Comparison of ENCODE assay signal across 11 cellular contexts in genomic region chr3:38150780-38151528, GRCh38. TPM values are rescaled to one million over a fixed set of nuclear protein-coding genes. Genes with fewer than 3 reads are reported as not detected.
DNase-seq lines count a peak whose midpoint lies in the region; ATAC-seq, FAIRE-seq and TF ChIP-seq lines count a peak whose summit lies in the region.
"Had no signal": no experiment of that assay in that cellular context is flagged by ENCODE, and none has a peak within 500 bp of the region (broad histone marks: within the 10 kb centered on the region; RNA-seq: fewer than 3 reads in every experiment).

No MANE protein-coding gene starts in this region.

- H3K4me3 Mint-ChIP-seq in Calu3 (ENCODE audit: low read depth, unreplicated experiment), result no peak overlapping the region
- peak overlapping the region; percentile 53 for H3K4me3 Mint-ChIP-seq in natural killer cell treated with Interleukin-12 subunit alpha and Interleukin-12 subunit beta and Interleukin-15 and Interleukin-18, amount 100 ng/mL, for 72 hours

- no peak for FAIRE-seq in bronchial epithelial cell (lab: Jason Lieb, UNC)

- no peaks in the 10 kb centered on the region for H3K79me2 ChIP-seq in Loucy (ENCODE audit: insufficient read depth, low read length)

- ATAC-seq in natural killer cell treated with Interleukin-12 subunit alpha and Interleukin-12 subunit beta and Interleukin-15 and Interleukin-18, amount 100 ng/mL, for 72 hours, result no peak
- no peak for ATAC-seq in HG02981 (IDR thresholded peaks at IDR 0.05; ENCODE audit: unreplicated experiment)

- DNase-seq in Calu3 (no peak), bronchial epithelial cell (ENCODE audit: low read depth) (no peak), retina (no peak), hippocampal formation (lab: John Stamatoyannopoulos, UW) (no peak), hepatic stellate cell (ENCODE audit: low spot score) (no peak)
- no peak for DNase-seq in natural killer cell treated with Interleukin-12 subunit alpha and Interleukin-12 subunit beta and Interleukin-15 and Interleukin-18, amount 100 ng/mL, for 72 hours (ENCODE audit: low spot score)
- DNase-seq: activated CD4-positive, alpha-beta T cell treated with anti-CD3 and anti-CD28 coated beads for 4 hours; NCI-H187; stimulated activated naive CD4-positive, alpha-beta T cell treated with Interleukin-2 at 50 U/mL for 16 hours had no signal

- CTCF ChIA-PET in Calu3 (lab: Charles Lee), result interaction anchor here (1.8 kb wide), 1 partner anchor 14 kb away, joined by 17 read pairs; the partner anchor contains the start of gene OXSR1

- no peaks in the 10 kb centered on the region for H3K9me2 ChIP-seq in Loucy (replicated peaks; ENCODE audit: low read depth, low read length)

- no peak overlapping the region for H3K4me2 ChIP-seq in Loucy (ENCODE audit: low read depth, low read length, poor library complexity, severe bottlenecking)

- H3K36me3 ChIP-seq in Loucy (ENCODE audit: insufficient read depth, low read length) (no peaks in the 10 kb centered on the region), bronchial epithelial cell (ENCODE audit: control insufficient read depth, insufficient read depth, low read length) (no peaks in the 10 kb centered on the region)

- H3K4me1 ChIP-seq in Loucy (ENCODE audit: insufficient read depth, low read length, poor library complexity, severe bottlenecking), result peaks cover 9% of the 10 kb centered on the region

- no peak overlapping the region for H2AFZ ChIP-seq in Loucy (ENCODE audit: low read length)

- peaks cover 10% of the 10 kb centered on the region; the same call in 1 of the 2 replicates for H3K9me3 ChIP-seq in Loucy (ENCODE audit: insufficient read depth, low read depth, low read length)

- intact Hi-C loops in Calu3 (cut with micrococcal nuclease; ENCODE audit: unreplicated experiment), result no loop called here

- H3K4me3 ChIP-seq in Loucy (ENCODE audit: low read length, poor library complexity, severe bottlenecking), result no peak overlapping the region
- no peak overlapping the region for H3K4me3 ChIP-seq in bronchial epithelial cell (ENCODE audit: low read depth, low read length)

- H4K20me1 ChIP-seq in Loucy (ENCODE audit: insufficient read depth, low read length, poor library complexity, severe bottlenecking), result no peaks in the 10 kb centered on the region

- H3K9me3 Mint-ChIP-seq in Calu3 (ENCODE audit: low read depth, unreplicated experiment), result peaks cover 8% of the 10 kb centered on the region
- H3K9me3 Mint-ChIP-seq in natural killer cell treated with Interleukin-12 subunit alpha and Interleukin-12 subunit beta and Interleukin-15 and Interleukin-18, amount 100 ng/mL, for 72 hours, result peaks cover 6% of the 10 kb centered on the region

- H3K27ac Mint-ChIP-seq in Calu3 (ENCODE audit: unreplicated experiment), result peak overlapping the region; percentile 91
- H3K27ac Mint-ChIP-seq in natural killer cell treated with Interleukin-12 subunit alpha and Interleukin-12 subunit beta and Interleukin-15 and Interleukin-18, amount 100 ng/mL, for 72 hours, result peak overlapping the region; percentile 80 to 83

- no peaks in the 10 kb centered on the region for H3K27me3 Mint-ChIP-seq in Calu3 (ENCODE audit: unreplicated experiment)
- no peaks in the 10 kb centered on the region for H3K27me3 Mint-ChIP-seq in natural killer cell treated with Interleukin-12 subunit alpha and Interleukin-12 subunit beta and Interleukin-15 and Interleukin-18, amount 100 ng/mL, for 72 hours

- H3K4me1 Mint-ChIP-seq in Calu3 (ENCODE audit: low read depth, unreplicated experiment), result peaks cover 30% of the 10 kb centered on the region
- peaks cover 34 to 37% of the 10 kb centered on the region in 2 donors for H3K4me1 Mint-ChIP-seq in natural killer cell treated with Interleukin-12 subunit alpha and Interleukin-12 subunit beta and Interleukin-15 and Interleukin-18, amount 100 ng/mL, for 72 hours (ENCODE audit: low read depth in 2 of 2)

- no TSS peak for BruUV-seq in Calu3 (replicated peaks; lab: Mats Ljungman, UMichigan)

- H3K27me3 ChIP-seq in Loucy (ENCODE audit: insufficient read depth, low read length, poor library complexity, severe bottlenecking), result no peaks in the 10 kb centered on the region
- H3K27me3 ChIP-seq in bronchial epithelial cell (ENCODE audit: control insufficient read depth, insufficient read depth, low read length), result no peaks in the 10 kb centered on the region

- no peak overlapping the region for H3K9ac ChIP-seq in Loucy (ENCODE audit: low read depth, low read length, poor library complexity, severe bottlenecking)

- peaks cover 11% of the 10 kb centered on the region for H3K36me3 Mint-ChIP-seq in Calu3 (ENCODE audit: insufficient read depth, unreplicated experiment)
- H3K36me3 Mint-ChIP-seq in natural killer cell treated with Interleukin-12 subunit alpha and Interleukin-12 subunit beta and Interleukin-15 and Interleukin-18, amount 100 ng/mL, for 72 hours, result peaks cover 12% of the 10 kb centered on the region

- H3F3A ChIP-seq in Loucy (ENCODE audit: low read depth), result no peaks in the 10 kb centered on the region

- TF ChIP-seq CTCF in Calu3 (IDR thresholded peaks at IDR 0.05; ENCODE audit: unreplicated experiment) (no peak), Loucy (conservative IDR thresholded peaks at IDR 0.05; ENCODE audit: low read length) (peak; percentile 55), bronchial epithelial cell (IDR thresholded peaks at IDR 0.05; ENCODE audit: insufficient read depth, low read length, severe bottlenecking) (peak; percentile 18)

RNA-seq across cellular contexts. Expression of gene MYD88, which starts 12.5 kb away (rescaled TPM):
- total RNA-seq in Calu3 (2022) (35.2 and 44.2 TPM in 2 replicates), bronchial epithelial cell (14.7 and 21.5 TPM in 2 replicates)
- total RNA-seq in natural killer cell treated with Interleukin-12 subunit alpha and Interleukin-12 subunit beta and Interleukin-15 and Interleukin-18, amount 100 ng/mL, for 72 hours, result 10 to 100 TPM; 55.8 to 63.1 TPM

RNA-seq across cellular contexts. Expression of gene ACAA1, which starts 14.0 kb away (rescaled TPM):
- total RNA-seq in Calu3 (2022) (64.5 and 71.1 TPM in 2 replicates), bronchial epithelial cell (54.2 and 82.2 TPM in 2 replicates)
- 10 to 100 TPM; 78.6 to 88.2 TPM for total RNA-seq in natural killer cell treated with Interleukin-12 subunit alpha and Interleukin-12 subunit beta and Interleukin-15 and Interleukin-18, amount 100 ng/mL, for 72 hours

RNA-seq across cellular contexts. Expression of gene OXSR1, which starts 14.4 kb away (rescaled TPM):
- total RNA-seq in Calu3 (2022) (49.5 and 50.4 TPM in 2 replicates), bronchial epithelial cell (95.3 and 121 TPM in 2 replicates)
- total RNA-seq in natural killer cell treated with Interleukin-12 subunit alpha and Interleukin-12 subunit beta and Interleukin-15 and Interleukin-18, amount 100 ng/mL, for 72 hours, result 10 to 100 TPM; 59.9 to 66.8 TPM
